ENCODE assay signal across 8 cellular contexts in genomic region chr9:127397722-127398647, GRCh38. TPM values are rescaled to one million over a fixed set of nuclear protein-coding genes. Genes with fewer than 3 reads are reported as not detected.
DNase-seq lines count a peak whose midpoint lies in the region; ATAC-seq and TF ChIP-seq lines count a peak whose summit lies in the region.

No MANE protein-coding gene starts in this region.

- H3K36me3 ChIP-seq in right lobe of liver (peaks cover 0 to 5% (median 0%) of the 10 kb centered on the region in 4 donors), stomach (peaks cover 14 to 32% (median 29%) of the 10 kb centered on the region in 4 donors)

- no peak for TF ChIP-seq EP300 in stomach (IDR thresholded peaks at IDR 0.05)

- TF ChIP-seq CTCF in GM20000 (IDR thresholded peaks at IDR 0.05; ENCODE audit: extremely low read depth, missing control alignments) (peak; percentile 25), coronary artery (IDR thresholded peaks at IDR 0.05) (peak; percentile 19), right lobe of liver (IDR thresholded peaks at IDR 0.05) (peak; percentile 29 to 50 (median 42)), stomach (IDR thresholded peaks at IDR 0.05) (peak in 4 of 7 experiments; percentile 12 to 49 (median 19))

- H3K27me3 ChIP-seq in right lobe of liver (no peaks in the 10 kb centered on the region), stomach (no peaks in the 10 kb centered on the region)

- H3K27ac ChIP-seq in coronary artery (peak overlapping the region; percentile 74 to 95), right lobe of liver (peak overlapping the region; percentile 62 to 81 (median 72)), stomach (peak overlapping the region in 4 of 5 donors; percentile 90 to 96 (median 94))

- intact Hi-C loops in right lobe of liver (cut with DNase I) (no loop called here), stomach (cut with DNase I; ENCODE audit: low total_unique reads) (no loop called here)

- H3K4me3 ChIP-seq in coronary artery (peak overlapping the region; percentile 99), right lobe of liver (peak overlapping the region; percentile 67 to 77 (median 74)), stomach (peak overlapping the region; percentile 88 to 98 (median 92))

- H3K4me1 ChIP-seq in right lobe of liver (peaks cover 0 to 13% (median 0%) of the 10 kb centered on the region in 4 donors), stomach (peaks cover 13 to 55% (median 31%) of the 10 kb centered on the region in 4 donors)

- DNase-seq in AG08395 (ENCODE audit: low spot score) (peak; percentile 16), GM20000 (ENCODE audit: low spot score) (peak; percentile 66), SW 1271 (lab: John Stamatoyannopoulos, UW) (peak; percentile 21 to 37), coronary artery (ENCODE audit: low spot score) (no peak), right lobe of liver (peak in 1 of 3 donors; percentile 59), stomach (peak; percentile 40)
- DNase-seq in NK-92 treated with Interleukin-12 subunit alpha and Interleukin-12 subunit beta, amount 100 ng/mL, for 24 hours (lab: John Stamatoyannopoulos, UW) = no peak

- WGBS in right lobe of liver (ENCODE audit: insufficient coverage, low coverage, low lambda C conversion rate, missing lambda C conversion rate) = 20% methylated on average over 6 of the region's 55 CpGs
- 1 to 8% (median 5%) methylated on average over 26 to 55 of the region's 55 CpGs for WGBS in stomach, 5 donors

- H3K9me3 ChIP-seq in right lobe of liver (no peaks in the 10 kb centered on the region), stomach (no peaks in the 10 kb centered on the region)

- peak in 3 of 4 donors; percentile 3 to 23 (median 7) for ATAC-seq in right lobe of liver
- no peak for ATAC-seq in HG03457 (IDR thresholded peaks at IDR 0.05; ENCODE audit: unreplicated experiment)

- TF ChIP-seq POLR2A in right lobe of liver (IDR thresholded peaks at IDR 0.05) (no peak), stomach (IDR thresholded peaks at IDR 0.05) (no peak)

RNA-seq across cellular contexts. Expression of gene SLC2A8, which starts 1.0 kb away (rescaled TPM):
- total RNA-seq in right lobe of liver = 10 to 100 TPM; 16.2 to 25.0 (median 18.8) TPM
- total RNA-seq in stomach = 10 to 100 TPM in 4 of 5 donors, 1 to 10 TPM in 1; 4.7 to 36.2 (median 22.0) TPM
- polyA plus RNA-seq in stomach = 10 to 100 TPM; 10.1 to 15.3 (median 12.9) TPM

RNA-seq across cellular contexts. Expression of gene ZNF79, which starts 26.2 kb away (rescaled TPM):
- total RNA-seq in right lobe of liver (1 to 10 TPM; 2.5 to 4.6 (median 3.5) TPM), stomach (10 to 100 TPM in 2 of 5 donors, 1 to 10 TPM in 3; 5.1 to 39.1 (median 6.2) TPM)
- polyA plus RNA-seq in stomach = 1 to 10 TPM; 1.9 to 3.8 (median 2.7) TPM

RNA-seq across cellular contexts. Expression of gene RPL12, which starts 53.2 kb away (rescaled TPM):
- 100 to 1,000 TPM; 271 to 907 (median 364) TPM for total RNA-seq in right lobe of liver
- 1,000 to 10,000 TPM in 4 of 5 donors, 100 to 1,000 TPM in 1; 187 to 1,693 (median 1,211) TPM for total RNA-seq in stomach
- polyA plus RNA-seq in stomach = 1,000 to 10,000 TPM; 3,146 to 4,806 (median 4,080) TPM

RNA-seq across cellular contexts. Expression of gene LRSAM1, which starts 53.3 kb away (rescaled TPM):
- total RNA-seq in right lobe of liver = 10 to 100 TPM in 5 of 6 experiments, 1 to 10 TPM in 1; 9.4 to 13.3 (median 12.1) TPM
- total RNA-seq in stomach = 100 to 1,000 TPM in 1 of 5 donors, 10 to 100 TPM in 3, 1 to 10 TPM in 1; 7.2 to 138 (median 28.6) TPM
- 10 to 100 TPM; 12.8 to 15.0 (median 13.0) TPM for polyA plus RNA-seq in stomach

Comparison
In these comparisons a context has a peak if more than half of its experiments do, and no peak if none do; other contexts are left out.
1. DNase-seq: peak in AG08395 (single experiment), GM20000 (single experiment), SW 1271 (2 of 2) and stomach (single experiment); none in coronary artery (single experiment) and NK-92 treated with Interleukin-12 subunit alpha and Interleukin-12 subunit beta, amount 100 ng/mL, for 24 hours (single experiment).
2. Peak in every context shown above with its lines, with median percentiles within 50 percentile points of each other: CTCF ChIP-seq, H3K27ac ChIP-seq and H3K4me3 ChIP-seq.